In the genomic region with DNA sequence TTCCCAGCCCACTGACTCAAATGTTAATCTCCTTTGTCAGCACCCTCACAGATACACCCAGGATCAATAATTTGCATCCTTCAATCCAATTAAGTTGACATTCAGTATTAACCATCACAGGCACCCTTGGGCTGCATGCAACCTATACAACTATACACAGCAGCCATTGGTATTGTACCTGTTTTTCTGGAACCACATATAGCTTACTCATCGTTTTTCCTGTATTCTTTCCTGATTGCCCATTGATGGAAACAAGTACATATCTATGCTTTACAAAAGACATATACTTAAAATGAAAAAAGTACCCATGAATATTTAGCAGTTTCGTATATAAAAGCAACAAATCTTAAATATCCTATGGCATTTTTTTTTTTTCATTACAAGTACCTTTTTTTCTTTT, we compare ENCODE assay signal across 2 cellular contexts.
A peak's percentile ranks its signal among the peaks of the same experiment; 100 is the strongest.
TF ChIP-seq lines count a peak whose summit lies in the region.

No MANE protein-coding gene starts in this region.

TF ChIP-seq in A549, 52 proteins besides CTCF, POLR2A, EP300 and RAD21:
- TF ChIP-seq FOSL2 (IDR thresholded peaks at IDR 0.05) (no peak), FOSL2 (CRISPR knock-in tag; IDR thresholded peaks at IDR 0.05) (no peak), MAFK (IDR thresholded peaks at IDR 0.05; ENCODE audit: partially characterized antibody) (peak; percentile 57)

TF ChIP-seq in K562, 482 proteins besides CTCF, POLR2A, EP300 and RAD21:
- TF ChIP-seq, protein P1, sequence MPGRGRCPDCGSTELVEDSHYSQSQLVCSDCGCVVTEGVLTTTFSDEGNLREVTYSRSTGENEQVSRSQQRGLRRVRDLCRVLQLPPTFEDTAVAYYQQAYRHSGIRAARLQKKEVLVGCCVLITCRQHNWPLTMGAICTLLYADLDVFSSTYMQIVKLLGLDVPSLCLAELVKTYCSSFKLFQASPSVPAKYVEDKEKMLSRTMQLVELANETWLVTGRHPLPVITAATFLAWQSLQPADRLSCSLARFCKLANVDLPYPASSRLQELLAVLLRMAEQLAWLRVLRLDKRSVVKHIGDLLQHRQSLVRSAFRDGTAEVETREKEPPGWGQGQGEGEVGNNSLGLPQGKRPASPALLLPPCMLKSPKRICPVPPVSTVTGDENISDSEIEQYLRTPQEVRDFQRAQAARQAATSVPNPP (IDR thresholded peaks at IDR 0.05; ENCODE audit: borderline replicate concordance, insufficient read depth, insufficient read length): no peak
- TF ChIP-seq ZNF316 (IDR thresholded peaks at IDR 0.05) (peak; percentile 28; the same call in 1 of the 2 replicates), ZNF445 (CRISPR knock-in tag; IDR thresholded peaks at IDR 0.05; ENCODE audit: low read depth) (no peak), CBFB (CRISPR knock-in tag; IDR thresholded peaks at IDR 0.05) (no peak)
TF ChIP-seq in K562: peak in this region for 1.
